24 cellular contexts compared by ENCODE assay signal in the genomic region with DNA sequence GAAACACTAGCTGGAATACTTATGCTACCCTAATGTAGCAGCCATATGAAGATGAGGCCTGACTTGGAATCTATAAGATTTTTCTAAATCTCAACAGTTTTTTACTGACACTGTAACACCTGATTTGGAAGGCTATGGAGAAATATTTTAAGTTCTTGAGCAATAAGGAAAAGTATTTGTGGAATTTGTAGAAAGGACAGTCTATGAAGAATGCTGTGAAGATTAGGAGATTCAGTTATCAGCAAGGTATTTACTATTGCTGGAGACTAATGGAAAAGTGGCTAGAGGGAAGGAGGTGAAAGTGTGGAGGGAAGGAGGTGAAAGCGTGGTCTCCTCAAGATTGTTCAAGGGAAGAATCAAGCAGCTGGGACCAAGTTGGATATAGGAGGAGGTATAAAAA.
"Had no signal": no experiment of that assay in that cellular context is flagged by ENCODE, and none has a peak within 500 bp of the region (broad histone marks: within the 10 kb centered on the region; RNA-seq: fewer than 3 reads in every experiment).

No MANE protein-coding gene starts in this region.

- ATAC-seq: effector memory CD8-positive, alpha-beta T cell; gastrocnemius medialis; left lung; naive thymus-derived CD4-positive, alpha-beta T cell; right lobe of liver; stimulated activated naive B cell treated with anti-CD40 and anti-IgM and Interleukin-4, amounts not matched to agents 10 μg/mL and 1 μg/mL and 100 μg/mL, for 72 hours had no signal

- DNase-seq: cortex of kidney; effector memory CD8-positive, alpha-beta T cell; erythroblast; esophagus squamous epithelium; gastrocnemius medialis; head of caudate nucleus; kidney; left lung; mesenchymal stem cell; midbrain; naive thymus-derived CD4-positive, alpha-beta T cell; right lobe of liver; small intestine; stimulated activated CD4-positive, alpha-beta T cell treated with anti-CD3 and anti-CD28 coated beads, Interleukin-15, amount 100 ng/mL, for 24 hours; stimulated activated CD4-positive, alpha-beta T cell treated with anti-CD3 and anti-CD28 coated beads, Interleukin-2, amount 100 ng/mL, for 48 hours; stimulated activated naive B cell treated with anti-CD40 and anti-IgM and Interleukin-4, amounts not matched to agents 10 μg/mL and 1 μg/mL and 100 μg/mL, for 72 hours; transverse colon had no signal

- H3K9me3 ChIP-seq: esophagus squamous epithelium, gastrocnemius medialis, right lobe of liver, thoracic aorta, transverse colon, vagina had no signal

- H3K9me3 Mint-ChIP-seq: neural progenitor cell; stimulated activated naive B cell treated with anti-CD40 and anti-IgM and Interleukin-4, amounts not matched to agents 10 μg/mL and 1 μg/mL and 100 μg/mL, for 72 hours; stimulated activated naive CD8-positive, alpha-beta T cell treated with anti-CD3 and anti-CD28 coated beads, Interleukin-15, Interleukin-2, amounts not matched to agents 100 ng/mL and 50 ng/mL, for 24 hours had no signal

- H3K27me3 Mint-ChIP-seq: effector memory CD8-positive, alpha-beta T cell; progenitor cell of endocrine pancreas; stimulated activated naive CD8-positive, alpha-beta T cell treated with anti-CD3 and anti-CD28 coated beads, Interleukin-15, Interleukin-2, amounts not matched to agents 100 ng/mL and 50 ng/mL, for 24 hours had no signal

- H3K4me3 Mint-ChIP-seq: effector memory CD8-positive, alpha-beta T cell; naive thymus-derived CD4-positive, alpha-beta T cell; nephron; neural progenitor cell; stimulated activated naive B cell treated with anti-CD40 and anti-IgM and Interleukin-4, amounts not matched to agents 10 μg/mL and 1 μg/mL and 100 μg/mL, for 72 hours; stimulated activated naive CD8-positive, alpha-beta T cell treated with anti-CD3 and anti-CD28 coated beads, Interleukin-15, Interleukin-2, amounts not matched to agents 100 ng/mL and 50 ng/mL, for 24 hours had no signal

- H3K4me1 Mint-ChIP-seq: naive thymus-derived CD4-positive, alpha-beta T cell; nephron; neural progenitor cell; stimulated activated naive B cell treated with anti-CD40 and anti-IgM and Interleukin-4, amounts not matched to agents 10 μg/mL and 1 μg/mL and 100 μg/mL, for 72 hours had no signal

- H3K27me3 ChIP-seq: esophagus squamous epithelium, gastrocnemius medialis, left lung, neural progenitor cell, right lobe of liver, transverse colon, vagina had no signal

- H3K4me3 ChIP-seq: esophagus squamous epithelium, gastrocnemius medialis, left lung, neural progenitor cell, right lobe of liver, thoracic aorta, transverse colon, vagina had no signal

- H3K27ac ChIP-seq: esophagus squamous epithelium, gastrocnemius medialis, left lung, neural progenitor cell, parathyroid adenoma, right lobe of liver, thoracic aorta, transverse colon, vagina had no signal

- H3K36me3 Mint-ChIP-seq: naive thymus-derived CD4-positive, alpha-beta T cell; neural progenitor cell; stimulated activated naive B cell treated with anti-CD40 and anti-IgM and Interleukin-4, amounts not matched to agents 10 μg/mL and 1 μg/mL and 100 μg/mL, for 72 hours had no signal

- H3K36me3 ChIP-seq: esophagus squamous epithelium, gastrocnemius medialis, left lung, neural progenitor cell, right lobe of liver, thoracic aorta, transverse colon, vagina had no signal

- H3K4me1 ChIP-seq: esophagus squamous epithelium, gastrocnemius medialis, left lung, neural progenitor cell, parathyroid adenoma, right lobe of liver, vagina had no signal

- H3K27ac Mint-ChIP-seq: effector memory CD8-positive, alpha-beta T cell; naive thymus-derived CD4-positive, alpha-beta T cell; nephron; neural progenitor cell; progenitor cell of endocrine pancreas; stimulated activated naive B cell treated with anti-CD40 and anti-IgM and Interleukin-4, amounts not matched to agents 10 μg/mL and 1 μg/mL and 100 μg/mL, for 72 hours; stimulated activated naive CD8-positive, alpha-beta T cell treated with anti-CD3 and anti-CD28 coated beads, Interleukin-15, Interleukin-2, amounts not matched to agents 100 ng/mL and 50 ng/mL, for 24 hours had no signal
